8 cellular contexts compared by ENCODE assay signal in the genomic region with DNA sequence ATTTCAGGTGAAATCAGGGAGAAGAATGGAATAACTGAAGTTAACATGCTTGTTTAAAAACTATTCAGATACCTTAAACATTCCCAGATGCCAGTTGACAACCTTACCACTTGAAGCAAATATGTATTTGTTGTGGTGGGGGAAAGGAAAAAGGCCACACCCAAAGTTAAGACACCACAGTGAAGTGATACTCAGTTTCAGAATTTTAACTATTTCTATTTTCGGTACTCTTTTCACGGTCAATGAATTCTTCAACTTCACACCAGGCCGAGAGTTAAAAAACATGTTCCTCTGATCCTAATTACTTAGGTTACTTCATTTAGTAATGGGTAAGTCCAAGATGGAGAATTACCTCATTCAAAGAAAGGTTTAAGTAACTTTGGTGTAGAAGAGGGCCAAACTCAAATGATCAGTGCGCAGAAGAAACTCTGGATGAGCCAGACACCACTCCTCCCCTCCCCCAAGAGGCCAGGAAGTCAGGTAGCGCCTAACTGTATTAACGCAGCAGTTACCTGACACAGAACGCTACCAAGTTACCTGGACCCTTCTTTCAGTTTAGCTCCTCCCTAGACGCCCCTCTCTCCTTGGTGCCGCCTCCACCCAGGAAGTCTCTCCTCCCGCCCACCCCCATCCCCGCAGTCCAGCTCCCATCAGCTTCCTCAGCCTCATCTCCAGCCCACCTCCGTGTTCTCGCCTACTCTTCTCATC. TPM values are rescaled to one million over a fixed set of nuclear protein-coding genes. Genes with fewer than 3 reads are reported as not detected.
DNase-seq lines count a peak whose midpoint lies in the region; ATAC-seq and TF ChIP-seq lines count a peak whose summit lies in the region.

No MANE protein-coding gene starts in this region.

- H3K9me2 ChIP-seq in HCT116 (ENCODE audit: insufficient read depth), result no peaks in the 10 kb centered on the region

- no peaks in the 10 kb centered on the region for H3K27me3 ChIP-seq in HCT116 (ENCODE audit: insufficient read depth, low read length)
- H3K27me3 ChIP-seq in iPS-15b (ENCODE audit: control insufficient read depth, insufficient read depth, low read length), result no peaks in the 10 kb centered on the region

- peak overlapping the region; percentile 72 for H3K27ac ChIP-seq in HCT116 (ENCODE audit: low read depth, low read length)
- H3K27ac ChIP-seq in angular gyrus (ENCODE audit: low read depth, low read length), result peak overlapping the region; percentile 67

- intact Hi-C loops in HCT116 (cut with micrococcal nuclease), result loop anchor here (2.0 kb wide), 1 partner anchor 314 kb away; the partner anchor contains the start of gene STMP1

- no peak for TF ChIP-seq POLR2A in HCT116 (IDR thresholded peaks at IDR 0.05; ENCODE audit: borderline replicate concordance, extremely low read depth, insufficient read depth, insufficient read length)

- no peaks in the 10 kb centered on the region for H3K36me3 ChIP-seq in HCT116 (ENCODE audit: control insufficient read depth in 1 of 2, insufficient read depth in 2 of 2, low read length in 2 of 2)
- H3K36me3 ChIP-seq in iPS-15b (ENCODE audit: control insufficient read depth, insufficient read depth, low read length), result no peaks in the 10 kb centered on the region

- no peaks in the 10 kb centered on the region for H3K9me3 ChIP-seq in HCT116 (ENCODE audit: control insufficient read depth in 1 of 2, insufficient read depth in 1 of 2, low read depth in 1 of 2, low read length in 2 of 2)
- H3K9me3 ChIP-seq in iPS-15b (ENCODE audit: control insufficient read depth, insufficient read depth, low read length), result no peaks in the 10 kb centered on the region

- H3K4me1 ChIP-seq in HCT116 (ENCODE audit: control insufficient read depth in 1 of 2, insufficient read depth in 2 of 2, low read length in 2 of 2) (peaks cover 5 to 14% of the 10 kb centered on the region in 2 experiments; a peak in 3 of 4 replicates), iPS-15b (ENCODE audit: control insufficient read depth, insufficient read depth, low read length) (peaks cover 2% of the 10 kb centered on the region)

- TF ChIP-seq RAD21 in HCT116 (IDR thresholded peaks at IDR 0.05; ENCODE audit: low read depth), result no peak

- peaks cover 57% of the 10 kb centered on the region for H3K79me2 ChIP-seq in HCT116 (ENCODE audit: insufficient read depth, low read length)

- BruUV-seq in HCT116 (replicated peaks; lab: Mats Ljungman, UMichigan), result TSS peak; percentile 46

- RAD21 ChIA-PET in HCT116 (lab: Charles Lee; ENCODE audit: low non-redundant PET in 1 of 2, low total read pairs in 2 of 2, uncharacterized antibody in 2 of 2, unreplicated experiment in 2 of 2), result interaction anchor here in 1 of 2 experiments (0.6 kb wide), 1 partner anchor 225 kb away, joined by 4 read pairs; no protein-coding TSS in a partner anchor

- TF ChIP-seq CTCF in HCT116 (IDR thresholded peaks at IDR 0.05 in 2 of 3, conservative IDR thresholded peaks at IDR 0.05 in 1 of 3; ENCODE audit: borderline replicate concordance in 1 of 3, insufficient read depth in 1 of 3, low read depth in 2 of 3, low read length in 2 of 3), result no peak

- H4K20me1 ChIP-seq in HCT116 (ENCODE audit: insufficient read depth), result peaks cover 6% of the 10 kb centered on the region; the same call in 1 of the 2 replicates

- no peak overlapping the region for H2AFZ ChIP-seq in HCT116 (ENCODE audit: low read depth, low read length, poor library complexity, severe bottlenecking)

- H3K4me3 ChIP-seq in HCT116 (replicated peaks in 1 of 2; ENCODE audit: low read depth in 1 of 2, low read length in 2 of 2), result peak overlapping the region; percentile 94 to 97
- H3K4me3 ChIP-seq in iPS-15b (ENCODE audit: low read depth, low read length), result peak overlapping the region; percentile 86

- peak overlapping the region; percentile 89 for H3K4me2 ChIP-seq in HCT116 (ENCODE audit: low read length)

- POLR2A ChIA-PET in HCT116 (lab: Charles Lee), result no interaction called here

- H3K9ac ChIP-seq in HCT116 (ENCODE audit: low read length), result peak overlapping the region; percentile 79
- H3K9ac ChIP-seq in iPS-15b (ENCODE audit: low read depth, low read length), result peak overlapping the region; percentile 81

- ATAC-seq in HCT116, result peak; percentile 56

- CTCF ChIA-PET in HCT116 (lab: Charles Lee), result no interaction called here

- peak; percentile 71 for DNase-seq in DMS 273 (lab: John Stamatoyannopoulos, UW; ENCODE audit: unreplicated experiment)
- DNase-seq in DMS 273 treated with DMSO at 0.1 percent for 48 hours (lab: John Stamatoyannopoulos, UW), result no peak
- DNase-seq in HCT116 (ENCODE audit: low read depth, low spot score), result peak; percentile 3
- peak; percentile 67 for DNase-seq in NCI-H748 (lab: John Stamatoyannopoulos, UW; ENCODE audit: unreplicated experiment)
- peak; percentile 45 for DNase-seq in stimulated activated CD4-positive, alpha-beta T cell treated with anti-CD3 and anti-CD28 coated beads, Interleukin-15, amount 100 ng/mL, for 24 hours
- DNase-seq in NCI-H446 (lab: John Stamatoyannopoulos, UW), result no peak

TF ChIP-seq in HCT116, 20 proteins besides CTCF, POLR2A, EP300 and RAD21:
- no peak for TF ChIP-seq SP1 (IDR thresholded peaks at IDR 0.05; ENCODE audit: low read depth)
- no peak for TF ChIP-seq SRF (IDR thresholded peaks at IDR 0.05; ENCODE audit: low read depth)
- TF ChIP-seq EGR1 (IDR thresholded peaks at IDR 0.05; ENCODE audit: low read depth), result no peak
- TF ChIP-seq, protein P1, sequence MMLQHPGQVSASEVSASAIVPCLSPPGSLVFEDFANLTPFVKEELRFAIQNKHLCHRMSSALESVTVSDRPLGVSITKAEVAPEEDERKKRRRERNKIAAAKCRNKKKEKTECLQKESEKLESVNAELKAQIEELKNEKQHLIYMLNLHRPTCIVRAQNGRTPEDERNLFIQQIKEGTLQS (IDR thresholded peaks at IDR 0.05), result no peak
- no peak for TF ChIP-seq EZH2 (IDR thresholded peaks at IDR 0.05)
- no peak for TF ChIP-seq CBX3 (IDR thresholded peaks at IDR 0.05; ENCODE audit: low read depth)
- no peak for TF ChIP-seq ZBTB33 (IDR thresholded peaks at IDR 0.05; ENCODE audit: extremely low read depth, insufficient replicate concordance, low read length)
- no peak for TF ChIP-seq EZH2phosphoT487 (IDR thresholded peaks at IDR 0.05; ENCODE audit: borderline replicate concordance)
- no peak; the same call in 1 of the 2 replicates for TF ChIP-seq SIN3A (IDR thresholded peaks at IDR 0.05; ENCODE audit: low read depth)
- no peak for TF ChIP-seq ZNF274 (IDR thresholded peaks at IDR 0.05; ENCODE audit: low read depth, low read length)
- no peak for TF ChIP-seq JUND (IDR thresholded peaks at IDR 0.05)

RNA-seq across cellular contexts. Expression of gene MTPN, which starts 0.7 kb away (rescaled TPM):
- total RNA-seq in HCT116 (2021; ENCODE audit: unreplicated experiment), result 152 TPM
- polyA plus RNA-seq in HCT116 (2012), result 52.9 and 69.3 TPM in 2 replicates

Comparison
In these comparisons a context has a peak if more than half of its experiments do, and no peak if none do; other contexts are left out.
1. DNase-seq: peak in DMS 273 (single experiment), HCT116 (single experiment), NCI-H748 (single experiment) and stimulated activated CD4-positive, alpha-beta T cell treated with anti-CD3 and anti-CD28 coated beads, Interleukin-15, amount 100 ng/mL, for 24 hours (single experiment); none in DMS 273 treated with DMSO at 0.1 percent for 48 hours (single experiment) and NCI-H446 (0 of 2).